ENCODE assay signal across 9 cellular contexts in the genomic region with DNA sequence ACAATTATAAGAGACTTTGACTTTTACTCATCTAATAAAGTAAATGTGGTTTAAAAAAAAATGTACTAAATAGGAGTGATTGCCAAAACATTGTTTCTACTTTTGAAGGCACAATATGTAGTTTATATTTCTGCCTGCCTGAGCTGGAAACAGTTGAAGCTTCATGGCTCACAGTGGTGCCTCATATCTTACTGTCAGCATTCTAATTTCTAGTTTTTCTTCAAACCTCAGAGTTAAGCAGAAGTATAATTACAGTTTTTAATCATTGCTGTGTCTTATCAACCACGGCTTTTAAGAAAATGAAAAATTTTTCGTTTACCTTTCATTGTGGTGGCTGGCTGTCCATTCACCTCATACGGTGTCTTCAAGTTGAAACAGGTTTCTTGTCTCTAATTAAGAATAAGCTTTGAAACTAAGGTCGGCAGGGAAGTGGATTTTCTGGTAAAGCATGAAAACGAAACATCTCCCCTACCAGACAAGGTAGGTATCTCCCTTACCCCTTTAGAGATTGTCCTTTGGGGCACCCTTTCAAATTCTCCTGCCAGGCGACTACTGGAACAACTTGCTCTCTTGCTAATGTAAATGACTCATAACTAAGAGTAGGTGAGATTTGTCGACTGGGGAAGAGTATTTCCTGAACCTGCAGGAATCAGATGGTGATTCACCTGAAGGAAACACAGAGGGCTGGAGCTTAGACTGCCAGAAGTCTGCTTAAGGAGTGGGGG. TPM values are rescaled to one million over a fixed set of nuclear protein-coding genes. Genes with fewer than 3 reads are reported as not detected.
DNase-seq lines count a peak whose midpoint lies in the region; ATAC-seq, FAIRE-seq and TF ChIP-seq lines count a peak whose summit lies in the region.
"Had no signal": no experiment of that assay in that cellular context is flagged by ENCODE, and none has a peak within 500 bp of the region (broad histone marks: within the 10 kb centered on the region; RNA-seq: fewer than 3 reads in every experiment).

GPR87 (minus strand) TSS at position 554 of the 725 bp plus-strand sequence. CDS start 16,720 bp downstream, outside the sequence.

- no peaks in the 10 kb centered on the region for H4K20me1 ChIP-seq in H1 (replicated peaks in 1 of 2; ENCODE audit: control insufficient read depth in 1 of 2, insufficient read depth in 2 of 2, low read length in 2 of 2)

- H2BK15ac ChIP-seq in H1 (ENCODE audit: low read length): no peak within 1 kb of the TSS

- no peak for TF ChIP-seq CTCF in H1 (IDR thresholded peaks at IDR 0.05; ENCODE audit: control extremely low read depth in 1 of 3, insufficient read depth in 1 of 3, low read depth in 1 of 3, low read length in 3 of 3)

- TF ChIP-seq POLR2A in H1 (IDR thresholded peaks at IDR 0.05; ENCODE audit: control extremely low read depth in 1 of 2, low read depth in 2 of 2, low read length in 2 of 2): no peak

- 78% methylated on average over 6 of the region's 7 CpGs for WGBS in HUES64
- 72% methylated on average over 7 of the region's 7 CpGs; no CpG with 5 or more reads in 1 of the 2 experiments for WGBS in H1 (ENCODE audit: extremely low coverage in 1 of 2, insufficient coverage in 1 of 2, insufficient read length in 1 of 2, insufficient replicate concordance in 2 of 2, low coverage in 1 of 2, low lambda C conversion rate in 2 of 2, missing lambda C conversion rate in 1 of 2), 2 experiments

- H3K27me3 ChIP-seq in HUES64 (ENCODE audit: insufficient read depth, low read length) (no peaks in the 10 kb centered on the region), H1 (replicated peaks in 1 of 4; ENCODE audit: control insufficient read depth in 3 of 4, extremely low read depth in 1 of 4, insufficient read depth in 3 of 4, low read length in 3 of 4) (no peaks in the 10 kb centered on the region)
- H3K27me3 ChIP-seq: pancreas had no signal

- CTCF ChIA-PET in H1 (lab: Charles Lee; ENCODE audit: partially characterized antibody): interaction anchor here (0.6 to 1.3 kb wide), 8 partner anchors 9 to 83 kb away, joined by 3 to 6 read pairs (median 3); no protein-coding TSS in a partner anchor

- H2BK5ac ChIP-seq in H1 (ENCODE audit: low read depth, low read length): no peak within 1 kb of the TSS

- H3K23me2 ChIP-seq in H1 (ENCODE audit: low read depth, low read length): no peaks in the 10 kb centered on the region

- DNase-seq in activated CD4-positive, CD25-positive, alpha-beta regulatory T cell treated with anti-CD3 and anti-CD28 coated beads, Interleukin-2, amount 50 U/mL, for 72 hours: no peak
- no peak for DNase-seq in H1 (ENCODE audit: low read depth in 1 of 2, low spot score in 2 of 2)
- no peak for DNase-seq in KG1 (lab: John Stamatoyannopoulos, UW)
- no peak for DNase-seq in DMS153 treated with DMSO at 0.1 percent for 48 hours (lab: John Stamatoyannopoulos, UW; ENCODE audit: unreplicated experiment)
- DNase-seq: pancreas had no signal

- H3K4me1 ChIP-seq in HUES64 (ENCODE audit: insufficient read depth, low read length): peaks cover 55% of the 10 kb centered on the region
- peaks cover 3 to 12% (median 6%) of the 10 kb centered on the region in 4 experiments; a peak in 4 of 7 replicates for H3K4me1 ChIP-seq in H1 (replicated peaks in 1 of 4; ENCODE audit: control insufficient read depth in 3 of 4, insufficient read depth in 4 of 4, low read length in 3 of 4)
- H3K4me1 ChIP-seq: pancreas had no signal

- no peak within 1 kb of the TSS for H2BK20ac ChIP-seq in H1 (ENCODE audit: low read length)

- no peak within 1 kb of the TSS for H4K8ac ChIP-seq in H1 (ENCODE audit: extremely low read depth, insufficient read depth, low read length)

- H3K27ac ChIP-seq in HUES64 (ENCODE audit: low read depth, low read length) (peak within 1 kb of the TSS; percentile 44), H1 (ENCODE audit: low read depth, low read length) (no peak within 1 kb of the TSS; the same call in 1 of the 2 replicates), skin epidermis (peak within 1 kb of the TSS in 20 of 21 experiments; percentile 24 to 89 (median 78))
- H3K27ac ChIP-seq: pancreas had no signal

- no peak within 1 kb of the TSS for H4K91ac ChIP-seq in H1 (replicated peaks; ENCODE audit: insufficient read length, low read length)

- no peak within 1 kb of the TSS; a peak in 1 of 4 replicates for H3K4me2 ChIP-seq in H1 (ENCODE audit: insufficient read depth in 1 of 2, low read depth in 2 of 2, low read length in 2 of 2)

- no peak for TF ChIP-seq RAD21 in H1 (IDR thresholded peaks at IDR 0.05 in 1 of 2, conservative IDR thresholded peaks at IDR 0.05 in 1 of 2; ENCODE audit: low read depth in 2 of 2, low read length in 2 of 2)

- no peak for FAIRE-seq in H1 (lab: Jason Lieb, UNC)
- FAIRE-seq: pancreas had no signal

- H4K5ac ChIP-seq in H1 (ENCODE audit: insufficient read length, low read depth, low read length): no peak within 1 kb of the TSS

- H3K4me3 ChIP-seq in HUES64 (ENCODE audit: low read length): no peak within 1 kb of the TSS; the same call in 1 of the 2 replicates
- H3K4me3 ChIP-seq in H1 (ENCODE audit: extremely low read depth in 1 of 4, insufficient read depth in 2 of 4, low read depth in 3 of 4, low read length in 4 of 4): no peak within 1 kb of the TSS
- H3K4me3 ChIP-seq in skin epidermis: peak within 1 kb of the TSS; percentile 16 to 38 (median 21)
- H3K4me3 ChIP-seq: pancreas had no signal

- no peaks in the 10 kb centered on the region for H3K79me2 ChIP-seq in H1 (ENCODE audit: control insufficient read depth in 1 of 2, insufficient read depth in 2 of 2, low read length in 2 of 2)

- H3K23ac ChIP-seq in H1 (ENCODE audit: insufficient read length): no peak within 1 kb of the TSS

- H3K18ac ChIP-seq in H1 (ENCODE audit: extremely low read depth, low read length): no peak within 1 kb of the TSS

- POLR2A ChIA-PET in H1 (lab: Charles Lee; ENCODE audit: partially characterized antibody): interaction anchor here (0.6 kb wide), 1 partner anchor 23 kb away, joined by 4 read pairs; no protein-coding TSS in a partner anchor

- no peak for TF ChIP-seq EP300 in H1 (IDR thresholded peaks at IDR 0.05; ENCODE audit: borderline replicate concordance in 1 of 2, low read depth in 2 of 2, low read length in 2 of 2)

- H3K14ac ChIP-seq in H1 (ENCODE audit: insufficient read length): no peak within 1 kb of the TSS

- H3K9me3 ChIP-seq in HUES64 (ENCODE audit: insufficient read depth, low read depth, low read length): no peaks in the 10 kb centered on the region
- H3K9me3 ChIP-seq in H1 (ENCODE audit: insufficient read depth in 2 of 2, low read depth in 1 of 2, low read length in 1 of 2): no peaks in the 10 kb centered on the region
- H3K9me3 ChIP-seq: pancreas had no signal

- no peak within 1 kb of the TSS for H3K9ac ChIP-seq in HUES64 (ENCODE audit: low read depth, low read length)
- H3K9ac ChIP-seq in H1 (replicated peaks in 1 of 4; ENCODE audit: extremely low read depth in 1 of 4, low read depth in 3 of 4, low read length in 3 of 4): no peak within 1 kb of the TSS

- H3K36me3 ChIP-seq in HUES64 (ENCODE audit: insufficient read depth, low read length) (no peaks in the 10 kb centered on the region), H1 (ENCODE audit: control insufficient read depth in 2 of 4, insufficient read depth in 4 of 4, low read length in 3 of 4) (no peaks in the 10 kb centered on the region)
- H3K36me3 ChIP-seq: pancreas had no signal

- H2AK5ac ChIP-seq in H1 (ENCODE audit: low read depth, low read length): no peak within 1 kb of the TSS

- no peak within 1 kb of the TSS for H2AFZ ChIP-seq in H1 (ENCODE audit: low read length)

- no peaks in the 10 kb centered on the region for H3K79me1 ChIP-seq in H1 (ENCODE audit: low read depth, low read length)

- ATAC-seq in activated CD4-positive, CD25-positive, alpha-beta regulatory T cell treated with anti-CD3 and anti-CD28 coated beads, Interleukin-2, amount 50 U/mL, for 24 hours: peak; percentile 52 to 69
- no peak for ATAC-seq in GM19397 (IDR thresholded peaks at IDR 0.05; ENCODE audit: unreplicated experiment)

- H2BK120ac ChIP-seq in H1 (replicated peaks; ENCODE audit: low read depth, low read length): no peak within 1 kb of the TSS

- no peak within 1 kb of the TSS for H3K56ac ChIP-seq in H1 (replicated peaks; ENCODE audit: insufficient read length, low read depth, low read length)

- no peak within 1 kb of the TSS for H3K4ac ChIP-seq in H1 (replicated peaks; ENCODE audit: insufficient read length, low read depth, low read length)

- H2BK12ac ChIP-seq in H1 (ENCODE audit: low read depth, low read length): no peak within 1 kb of the TSS

TF ChIP-seq in H1, 55 proteins besides CTCF, POLR2A, EP300 and RAD21:
- TF ChIP-seq JUND (IDR thresholded peaks at IDR 0.05; ENCODE audit: low read length): 0 out of 2 replicates have a peak, but pooled peaks have one; percentile 17
- TF ChIP-seq PHF8 (conservative IDR thresholded peaks at IDR 0.05; ENCODE audit: low read depth, low read length): no peak
TF ChIP-seq in H1: peak in this region for 1.

RNA-seq across cellular contexts. Expression of gene GPR87, which starts in this region (rescaled TPM):
- not detected for polyA plus RNA-seq in HUES64 (2013, experiment 1 of 2)
- polyA plus RNA-seq in HUES64 (2013, experiment 2 of 2): not detected
- total RNA-seq in H1 (2021; fragmentation: NEBNext Ultra II Directional; extraction: Animal tissue kit (Norgen Biotek cat#: 25700)): not detected in 2 replicates
- polyA plus RNA-seq in H1 (2011; rRNA removed): 0.05 and 0.06 TPM in 2 replicates
- polyA plus RNA-seq in H1 (2011; cell fraction: cytosol; rRNA removed): not detected
- not detected for polyA plus RNA-seq in H1 (2011; cell fraction: nucleus; rRNA removed)
- polyA plus RNA-seq in H1 (2012, experiment 1 of 2): 0.11 to 0.31 TPM (median 0.27 TPM) in 3 of 4 replicates, not detected in the other
- polyA plus RNA-seq in H1 (2012, experiment 2 of 2): not detected
- polyA plus RNA-seq in H1 (2013, experiment 1 of 2): 0.12 TPM
- polyA plus RNA-seq in H1 (2013, experiment 2 of 2): 0.22 TPM
- polyA minus RNA-seq in H1 (2011; rRNA and poly(A)+ RNA removed): not detected in 2 replicates
- polyA minus RNA-seq in H1 (2011; cell fraction: cytosol; rRNA and poly(A)+ RNA removed): not detected
- polyA minus RNA-seq in H1 (2011; cell fraction: nucleus; rRNA and poly(A)+ RNA removed): 0.60 TPM
- total RNA-seq: pancreas had no signal
- polyA plus RNA-seq: pancreas had no signal

Comparison
In these comparisons a context has a peak if more than half of its experiments do, and no peak if none do; other contexts are left out.
1. H3K4me3 ChIP-seq: peak in skin epidermis (7 of 7); none in HUES64 (single experiment) and H1 (0 of 4).